13 cellular contexts compared by ENCODE assay signal in the genomic region with DNA sequence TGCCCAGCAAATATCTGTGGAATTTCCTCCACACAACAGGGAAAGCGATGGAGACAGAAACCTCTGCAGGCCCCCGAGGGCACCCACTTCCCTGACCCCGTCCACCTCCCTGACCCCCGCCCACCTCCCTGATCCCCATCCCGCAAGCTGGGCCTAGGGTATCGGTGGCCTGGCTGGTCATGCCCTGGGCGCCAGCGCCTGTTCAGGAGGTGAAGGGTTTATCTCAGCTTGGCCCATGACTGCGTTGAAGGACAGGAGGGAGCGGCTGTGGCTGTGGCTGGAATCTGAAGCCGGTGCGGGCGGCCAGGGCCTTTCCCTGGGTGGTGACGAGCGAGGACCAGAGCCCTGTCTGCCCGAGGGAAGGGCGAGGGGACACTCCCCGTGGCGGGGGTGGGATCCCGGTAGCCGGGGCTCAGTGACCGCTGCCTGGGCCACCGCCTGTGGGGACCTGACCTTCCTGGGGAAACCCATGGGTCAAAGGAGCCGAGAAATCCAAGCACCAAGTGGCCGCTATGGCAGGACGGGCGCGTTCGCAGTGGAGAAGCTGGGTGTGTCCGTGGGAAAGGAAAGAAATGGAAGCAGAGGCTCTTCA.
"Had no signal": no experiment of that assay in that cellular context is flagged by ENCODE, and none has a peak within 500 bp of the region (broad histone marks: within the 10 kb centered on the region; RNA-seq: fewer than 3 reads in every experiment).

No MANE protein-coding gene starts in this region.

- ATAC-seq: left lung; sciatic nerve; stimulated activated naive CD8-positive, alpha-beta T cell treated with anti-CD3 and anti-CD28 coated beads, Interleukin-15, amount 100 ng/mL, for 72 hours had no signal

- H3K27me3 ChIP-seq: left lung had no signal

- H3K27ac ChIP-seq: psoas muscle, thoracic aorta had no signal

- DNase-seq: activated CD4-positive, alpha-beta T cell treated with anti-CD3 and anti-CD28 coated beads, Interleukin-2, amount 10 ng/mL, durations not matched to agents 24 days and 14 days; activated CD4-positive, CD25-positive, alpha-beta regulatory T cell; activated CD8-positive, alpha-beta memory T cell treated with anti-CD3 and anti-CD28 coated beads for 24 hours; activated naive CD4-positive, alpha-beta T cell; activated naive CD8-positive, alpha-beta T cell treated with anti-CD3 and anti-CD28 coated beads, Interleukin-2, amount 10 ng/mL, durations not matched to agents 7 days and 5 days; cerebellar nuclear complex; effector memory CD4-positive, alpha-beta T cell; mesendoderm; stimulated activated naive CD8-positive, alpha-beta T cell treated with anti-CD3 and anti-CD28 coated beads, Interleukin-15, amount 100 ng/mL, for 72 hours had no signal

- H3K9me3 ChIP-seq: left lung, psoas muscle, thoracic aorta had no signal

- H3K4me3 ChIP-seq: left lung, psoas muscle, thoracic aorta had no signal
